Comparison of ENCODE assay signal across 8 cellular contexts in the genomic region with DNA sequence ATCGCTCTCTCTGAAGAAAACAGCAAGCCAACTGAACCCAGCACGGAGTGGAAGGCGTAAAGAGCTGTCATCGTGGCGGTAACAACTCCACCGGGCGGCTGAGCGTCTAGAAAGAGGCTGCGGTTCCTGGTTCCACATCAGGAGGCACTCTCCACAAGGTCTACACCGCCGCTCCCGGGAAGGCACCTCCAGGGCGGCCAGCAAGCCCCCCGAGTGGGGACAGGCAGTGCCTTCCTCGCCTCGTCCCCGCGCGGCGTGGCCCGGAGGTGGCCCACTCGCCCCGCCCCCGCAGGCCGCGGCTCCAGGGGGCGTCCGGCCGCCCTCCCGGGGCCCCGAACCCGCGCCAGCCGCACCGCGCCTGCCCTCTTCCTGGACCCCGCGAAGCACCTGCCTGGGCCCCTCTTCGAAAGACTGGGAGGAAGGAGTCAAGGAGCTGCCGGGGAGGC. TPM values are rescaled to one million over a fixed set of nuclear protein-coding genes. Genes with fewer than 3 reads are reported as not detected.
DNase-seq lines count a peak whose midpoint lies in the region; ATAC-seq and TF ChIP-seq lines count a peak whose summit lies in the region.

No MANE protein-coding gene starts in this region.

- H3K36me3 Mint-ChIP-seq in IgD-negative memory B cell (no peaks in the 10 kb centered on the region), activated B cell treated with CpG ODN at 0.5 μM for 24 hours (ENCODE audit: low read depth) (no peaks in the 10 kb centered on the region), memory B cell (no peaks in the 10 kb centered on the region)

- no peaks in the 10 kb centered on the region for H3K9me3 Mint-ChIP-seq in IgD-negative memory B cell
- H3K9me3 Mint-ChIP-seq in activated B cell treated with CpG ODN at 0.5 μM for 24 hours = no peaks in the 10 kb centered on the region
- no peaks in the 10 kb centered on the region for H3K9me3 Mint-ChIP-seq in memory B cell

- H3K27ac Mint-ChIP-seq in IgD-negative memory B cell (peak overlapping the region; percentile 81 to 97 (median 94)), activated B cell treated with CpG ODN at 0.5 μM for 24 hours (peak overlapping the region; percentile 93), memory B cell (peak overlapping the region; percentile 88)

- DNase-seq in GDM1 (lab: John Stamatoyannopoulos, UW) = peak; percentile 53
- DNase-seq in activated B cell treated with CpG ODN at 0.5 μM for 24 hours = peak; percentile 67
- DNase-seq in dermis blood vessel endothelial cell = peak; percentile 58
- no peak for DNase-seq in memory B cell (ENCODE audit: low spot score in 2 of 2)
- DNase-seq in stimulated activated CD8-positive, alpha-beta memory T cell treated with anti-CD3 and anti-CD28 coated beads, Interleukin-15, amount 100 ng/mL, for 4 hours (ENCODE audit: low read depth in 2 of 2) = peak; percentile 19 to 42
- DNase-seq in cerebellar nuclear complex (lab: John Stamatoyannopoulos, UW) = no peak

- H3K27me3 Mint-ChIP-seq in IgD-negative memory B cell = no peaks in the 10 kb centered on the region
- no peaks in the 10 kb centered on the region for H3K27me3 Mint-ChIP-seq in activated B cell treated with CpG ODN at 0.5 μM for 24 hours
- no peaks in the 10 kb centered on the region for H3K27me3 Mint-ChIP-seq in memory B cell

- H3K4me1 Mint-ChIP-seq in IgD-negative memory B cell (peaks cover 6 to 15% (median 10%) of the 10 kb centered on the region in 3 donors), activated B cell treated with CpG ODN at 0.5 μM for 24 hours (peaks cover 17% of the 10 kb centered on the region), memory B cell (peaks cover 8% of the 10 kb centered on the region)

- POLR2A ChIA-PET in activated B cell treated with CpG ODN at 0.5 μM for 24 hours (lab: Charles Lee) = interaction anchor here (0.7 to 3.4 kb wide), 6 partner anchors 10 to 284 kb away, joined by 3 to 38 read pairs (median 8); a partner anchor contains a TSS

- peak; percentile 37 for ATAC-seq in GM21529 (IDR thresholded peaks at IDR 0.05; ENCODE audit: unreplicated experiment)
- ATAC-seq in activated B cell treated with CpG ODN at 0.5 μM for 24 hours (ENCODE audit: low read depth) = peak; percentile 31
- peak; percentile 21 for ATAC-seq in memory B cell (ENCODE audit: low read depth)

- CTCF ChIA-PET in activated B cell treated with CpG ODN at 0.5 μM for 24 hours (lab: Charles Lee) = interaction anchor here (0.8 to 1.6 kb wide), 5 partner anchors 10 to 297 kb away, joined by 3 to 8 read pairs (median 4); a partner anchor contains a TSS

- TF ChIP-seq CTCF in activated B cell treated with CpG ODN at 0.5 μM for 24 hours (IDR thresholded peaks at IDR 0.05) = no peak

- intact Hi-C loops in activated B cell treated with CpG ODN at 0.5 μM for 24 hours (cut with micrococcal nuclease) = loop anchor here (1.0 to 10.0 kb wide), 11 partner anchors 10 to 1892 kb away; a partner anchor contains a TSS

- H3K4me3 Mint-ChIP-seq in IgD-negative memory B cell = peak overlapping the region; percentile 93 to 97 (median 96)
- H3K4me3 Mint-ChIP-seq in activated B cell treated with CpG ODN at 0.5 μM for 24 hours = peak overlapping the region; percentile 95
- H3K4me3 Mint-ChIP-seq in memory B cell = peak overlapping the region; percentile 96

RNA-seq across cellular contexts. Expression of a gene that starts 0.7 kb away (rescaled TPM):
- polyA plus RNA-seq in IgD-negative memory B cell = 13.3 TPM
- total RNA-seq in activated B cell treated with CpG ODN at 0.5 μM for 24 hours = 10.5 and 12.6 TPM in 2 replicates
- total RNA-seq in dermis blood vessel endothelial cell = 11.9 and 17.3 TPM in 2 replicates

Comparison
In these comparisons a context has a peak if more than half of its experiments do, and no peak if none do; other contexts are left out.
1. DNase-seq: peak in GDM1 (single experiment), activated B cell treated with CpG ODN at 0.5 μM for 24 hours (single experiment), dermis blood vessel endothelial cell (single experiment) and stimulated activated CD8-positive, alpha-beta memory T cell treated with anti-CD3 and anti-CD28 coated beads, Interleukin-15, amount 100 ng/mL, for 4 hours (2 of 2); none in memory B cell (0 of 2) and cerebellar nuclear complex (0 of 2).
2. Peak in every context shown above with its lines, with median percentiles within 50 percentile points of each other: ATAC-seq, H3K27ac Mint-ChIP-seq and H3K4me3 Mint-ChIP-seq.